8 cellular contexts compared by ENCODE assay signal in the genomic region with DNA sequence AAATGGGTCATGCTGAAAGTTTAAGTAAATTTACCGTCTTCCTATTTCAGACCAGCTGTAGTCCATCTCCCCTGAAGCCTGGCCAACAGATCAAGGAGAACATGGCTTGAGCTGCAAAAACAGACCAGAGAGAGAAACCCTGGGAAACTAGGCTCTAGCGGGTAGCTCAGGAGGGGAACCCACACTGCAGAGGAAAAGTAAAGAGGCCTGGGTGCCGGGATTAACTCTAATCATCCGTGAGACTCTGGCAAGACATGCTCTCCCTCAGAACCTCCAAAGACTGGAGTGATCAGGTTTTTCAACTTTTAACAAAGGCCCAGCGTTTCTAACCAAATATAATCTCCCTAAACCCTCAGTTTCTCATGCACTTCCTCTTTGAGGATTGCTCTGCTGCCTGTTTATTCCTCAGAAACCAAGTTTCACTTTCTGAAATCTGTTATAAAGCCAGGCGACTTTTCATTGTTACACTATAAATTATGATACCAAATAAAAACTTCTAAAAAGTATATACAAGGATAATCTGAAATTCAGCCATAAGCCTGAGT.
DNase-seq lines count a peak whose midpoint lies in the region; ATAC-seq, FAIRE-seq and TF ChIP-seq lines count a peak whose summit lies in the region.

No MANE protein-coding gene starts in this region.

- H3K36me3 Mint-ChIP-seq in activated naive CD8-positive, alpha-beta T cell treated with anti-CD3 and anti-CD28 coated beads, Interleukin-2, amount 10 ng/mL, durations not matched to agents 7 days and 5 days: peaks cover 16% of the 10 kb centered on the region

- H3K27me3 Mint-ChIP-seq in activated naive CD8-positive, alpha-beta T cell treated with anti-CD3 and anti-CD28 coated beads, Interleukin-2, amount 10 ng/mL, durations not matched to agents 7 days and 5 days: peaks cover 10% of the 10 kb centered on the region

- no peaks in the 10 kb centered on the region for H3K27me3 ChIP-seq in stomach smooth muscle (ENCODE audit: control insufficient read depth in 1 of 2, insufficient read depth in 2 of 2, low read length in 2 of 2)

- no peaks in the 10 kb centered on the region for H3K9me3 ChIP-seq in kidney (ENCODE audit: control insufficient read depth in 1 of 2, low read length in 2 of 2)
- H3K9me3 ChIP-seq in stomach smooth muscle (ENCODE audit: control insufficient read depth in 2 of 2, low read length in 2 of 2): no peaks in the 10 kb centered on the region

- peaks cover 19% of the 10 kb centered on the region for H3K4me1 Mint-ChIP-seq in activated naive CD8-positive, alpha-beta T cell treated with anti-CD3 and anti-CD28 coated beads, Interleukin-2, amount 10 ng/mL, durations not matched to agents 7 days and 5 days

- H3K4me3 Mint-ChIP-seq in activated naive CD8-positive, alpha-beta T cell treated with anti-CD3 and anti-CD28 coated beads, Interleukin-2, amount 10 ng/mL, durations not matched to agents 7 days and 5 days: peak overlapping the region; percentile 70

- peak overlapping the region; percentile 79 for H3K27ac Mint-ChIP-seq in activated naive CD8-positive, alpha-beta T cell treated with anti-CD3 and anti-CD28 coated beads, Interleukin-2, amount 10 ng/mL, durations not matched to agents 7 days and 5 days

- CTCF ChIA-PET in AG04449 (lab: Yijun Ruan, JAX): interaction anchor here (1.8 kb wide), 1 partner anchor 9 kb away, joined by 3 read pairs; no protein-coding TSS in a partner anchor

- TF ChIP-seq CTCF in AG04449 (IDR thresholded peaks at IDR 0.05; ENCODE audit: insufficient read depth, low read length, missing control alignments) (no peak), kidney (IDR thresholded peaks at IDR 0.05; ENCODE audit: borderline replicate concordance, extremely low read depth, insufficient read depth) (no peak)

- FAIRE-seq in kidney (lab: Jason Lieb, UNC): no peak

- H3K9ac ChIP-seq in kidney (ENCODE audit: low read length in 2 of 2) (peak overlapping the region; percentile 22 to 52), stomach smooth muscle (ENCODE audit: low read length in 2 of 2) (peak overlapping the region in 1 of 2 donors; percentile 7)

- peaks cover 3% of the 10 kb centered on the region for H3K9me3 Mint-ChIP-seq in activated naive CD8-positive, alpha-beta T cell treated with anti-CD3 and anti-CD28 coated beads, Interleukin-2, amount 10 ng/mL, durations not matched to agents 7 days and 5 days

- H3K4me1 ChIP-seq in kidney (ENCODE audit: control insufficient read depth in 1 of 2, insufficient read depth in 1 of 2, low read depth in 1 of 2, low read length in 2 of 2) (peaks cover 14 to 24% of the 10 kb centered on the region in 2 donors), stomach smooth muscle (ENCODE audit: control insufficient read depth, insufficient read depth, low read length) (peaks cover 6% of the 10 kb centered on the region)

- intact Hi-C loops in kidney (cut with DNase I): no loop called here

- H3K36me3 ChIP-seq in kidney (ENCODE audit: control insufficient read depth in 1 of 2, insufficient read depth in 2 of 2, low read length in 2 of 2) (no peaks in the 10 kb centered on the region), stomach smooth muscle (ENCODE audit: control insufficient read depth in 2 of 2, insufficient read depth in 2 of 2, low read length in 2 of 2) (no peaks in the 10 kb centered on the region)

- POLR2A ChIA-PET in AG04449 (lab: Yijun Ruan, JAX): interaction anchor here (0.7 kb wide), 1 partner anchor 137 kb away, joined by 3 read pairs; no protein-coding TSS in a partner anchor
- POLR2A ChIA-PET in activated naive CD8-positive, alpha-beta T cell treated with anti-CD3 and anti-CD28 coated beads, Interleukin-2, amount 10 ng/mL, durations not matched to agents 7 days and 5 days (lab: Charles Lee): interaction anchor here (0.9 kb wide), 1 partner anchor 39 kb away, joined by 3 read pairs; no protein-coding TSS in a partner anchor

- DNase-seq in AG04449 (ENCODE audit: low read depth, low spot score) (no peak), HCEC 1CT (peak; percentile 25), kidney (no peak), NCI-H69 (lab: John Stamatoyannopoulos, UW) (no peak), COLO668 (lab: John Stamatoyannopoulos, UW; ENCODE audit: unreplicated experiment) (no peak)
- DNase-seq in activated naive CD8-positive, alpha-beta T cell treated with anti-CD3 and anti-CD28 coated beads, Interleukin-2, amount 10 ng/mL, durations not matched to agents 7 days and 5 days: no peak

- H3K27ac ChIP-seq in kidney (ENCODE audit: low read depth in 2 of 2, low read length in 2 of 2): peak overlapping the region; percentile 68 to 74
- H3K27ac ChIP-seq in stomach smooth muscle (ENCODE audit: low read length): peak overlapping the region; percentile 0

- peak overlapping the region; percentile 28 for H3K4me3 ChIP-seq in AG04449 (ENCODE audit: low read depth, low read length)
- peak overlapping the region; percentile 30 to 32 for H3K4me3 ChIP-seq in kidney (ENCODE audit: low read length in 2 of 2)
- peak overlapping the region; percentile 5 to 56 for H3K4me3 ChIP-seq in stomach smooth muscle (ENCODE audit: low read length in 2 of 2)

- no peak for ATAC-seq in activated naive CD8-positive, alpha-beta T cell treated with anti-CD3 and anti-CD28 coated beads, Interleukin-2, amount 10 ng/mL, durations not matched to agents 7 days and 5 days (ENCODE audit: low read depth)
- ATAC-seq in HG03280 (IDR thresholded peaks at IDR 0.05; ENCODE audit: unreplicated experiment): no peak
